In genomic region chr13:30341815-30342570, GRCh38 we compare ENCODE assay signal across 8 cellular contexts. TPM values are rescaled to one million over a fixed set of nuclear protein-coding genes. Genes with fewer than 3 reads are reported as not detected.
DNase-seq lines count a peak whose midpoint lies in the region; ATAC-seq and TF ChIP-seq lines count a peak whose summit lies in the region.

No MANE protein-coding gene starts in this region.

- POLR2A ChIA-PET in IMR-90 (lab: Charles Lee; ENCODE audit: unreplicated experiment): interaction anchor here (0.6 to 0.7 kb wide), 2 partner anchors 114 to 166 kb away, joined by 3 to 6 read pairs; no protein-coding TSS in a partner anchor

- TF ChIP-seq POLR2A in IMR-90 (IDR thresholded peaks at IDR 0.05; ENCODE audit: low read depth, low read length) (no peak), breast epithelium (IDR thresholded peaks at IDR 0.05) (no peak)

- H3K79me1 ChIP-seq in IMR-90 (ENCODE audit: low read depth in 1 of 2, low read length in 2 of 2): peaks cover 0 to 12% of the 10 kb centered on the region in 2 experiments; a peak in 2 of 4 replicates

- H2BK5ac ChIP-seq in IMR-90 (ENCODE audit: low read depth, low read length, poor library complexity, severe bottlenecking): peak overlapping the region; percentile 56

- peak overlapping the region; percentile 60; the same call in 2 of the 3 replicates for H2BK15ac ChIP-seq in IMR-90 (ENCODE audit: low read depth, low read length)

- H3K27ac ChIP-seq in IMR-90 (ENCODE audit: insufficient read depth, low read length) (peak overlapping the region; percentile 60; the same call in 1 of the 2 replicates), breast epithelium (peak overlapping the region; percentile 77 to 86), thymus (ENCODE audit: low read depth) (peak overlapping the region; percentile 25)

- intact Hi-C loops in IMR-90 (cut with micrococcal nuclease): loop anchor here (5.0 kb wide), 2 partner anchors 45 to 210 kb away; no protein-coding TSS in a partner anchor
- intact Hi-C loops in breast epithelium (cut with DNase I; ENCODE audit: low total_unique reads): no loop called here

- dilution Hi-C loops in IMR-90 (cut with HindIII; ENCODE audit: low sequenced_read_pairs, unreplicated experiment): no loop called here

- peak overlapping the region; percentile 14 to 52 for H4K8ac ChIP-seq in IMR-90 (ENCODE audit: low read depth in 2 of 2, low read length in 2 of 2)

- H4K20me1 ChIP-seq in IMR-90 (ENCODE audit: insufficient read depth, low read length): peaks cover 3% of the 10 kb centered on the region; the same call in 1 of the 2 replicates

- ATAC-seq in IMR-90 (ENCODE audit: low read depth): peak; percentile 89
- ATAC-seq in HG02973 (IDR thresholded peaks at IDR 0.05; ENCODE audit: unreplicated experiment): no peak
- ATAC-seq in GM18861 (IDR thresholded peaks at IDR 0.05; ENCODE audit: unreplicated experiment): no peak

- H3K9ac ChIP-seq in IMR-90 (ENCODE audit: low read depth, low read length): peak overlapping the region; percentile 19; the same call in 1 of the 2 replicates

- peak overlapping the region; percentile 44; the same call in 1 of the 2 replicates for H3K4ac ChIP-seq in IMR-90 (ENCODE audit: low read depth, low read length)

- peak overlapping the region; percentile 50; the same call in 1 of the 2 replicates for H3K23ac ChIP-seq in IMR-90 (ENCODE audit: low read depth, low read length)

- H3K9me3 ChIP-seq in IMR-90 (ENCODE audit: control insufficient read depth, insufficient read depth, low read length) (no peaks in the 10 kb centered on the region), breast epithelium (no peaks in the 10 kb centered on the region), thymus (ENCODE audit: control insufficient read depth) (no peaks in the 10 kb centered on the region)

- TF ChIP-seq CTCF in IMR-90 (conservative IDR thresholded peaks at IDR 0.05; ENCODE audit: low read depth, low read length) (no peak), breast epithelium (IDR thresholded peaks at IDR 0.05) (no peak)

- H3K18ac ChIP-seq in IMR-90 (ENCODE audit: low read depth, low read length): peak overlapping the region; percentile 57

- peak overlapping the region; percentile 36 for H3K4me2 ChIP-seq in IMR-90 (ENCODE audit: low read depth, low read length)

- WGBS in IMR-90 (ENCODE audit: extremely low coverage in 2 of 2, insufficient read length in 1 of 2), 2 experiments: 0% methylated on average over 4 of the region's 9 CpGs; no CpG with 5 or more reads in 1 of the 2 experiments
- WGBS in thymus: 92% methylated on average over 9 of the region's 9 CpGs

- no TSS peak for BruUV-seq in IMR-90 (replicated peaks; lab: Mats Ljungman, UMichigan)

- peak overlapping the region; percentile 81 for H2BK20ac ChIP-seq in IMR-90 (ENCODE audit: low read depth, low read length)

- peak; percentile 94 for DNase-seq in IMR-90
- peak; percentile 91 to 93 for DNase-seq in breast epithelium (ENCODE audit: low spot score in 2 of 2)
- DNase-seq in kidney tubule cell (ENCODE audit: low spot score): peak; percentile 79
- DNase-seq in activated CD4-positive, alpha-beta T cell treated with anti-CD3 and anti-CD28 coated beads, Interleukin-2, amount 50 U/mL, for 4 hours: no peak
- no peak for DNase-seq in UCSD-AML1 (lab: John Stamatoyannopoulos, UW; ENCODE audit: unreplicated experiment)

- peak overlapping the region; percentile 78 for H2BK120ac ChIP-seq in IMR-90 (ENCODE audit: low read depth, low read length)

- peak overlapping the region; percentile 5 for H2AFZ ChIP-seq in IMR-90 (replicated peaks; ENCODE audit: low read length, poor library complexity)

- H3K14ac ChIP-seq in IMR-90 (replicated peaks; ENCODE audit: low read depth, low read length): peak overlapping the region; percentile 71

- no peak overlapping the region for H2AK9ac ChIP-seq in IMR-90 (replicated peaks; ENCODE audit: low read depth, low read length, poor library complexity)

- H3K4me1 ChIP-seq in IMR-90 (ENCODE audit: control insufficient read depth, insufficient read depth, low read length): peaks cover 32% of the 10 kb centered on the region
- H3K4me1 ChIP-seq in breast epithelium: peaks cover 0 to 16% of the 10 kb centered on the region in 2 donors
- H3K4me1 ChIP-seq in thymus (ENCODE audit: control insufficient read depth, insufficient read depth, low read length): peaks cover 15% of the 10 kb centered on the region

- H3K56ac ChIP-seq in IMR-90 (ENCODE audit: extremely low read depth, insufficient read depth, low read length): peak overlapping the region; percentile 34; the same call in 1 of the 2 replicates

- H3K9me1 ChIP-seq in IMR-90 (ENCODE audit: insufficient read depth, low read length): peaks cover 24% of the 10 kb centered on the region

- H3K4me3 ChIP-seq in IMR-90 (ENCODE audit: insufficient read depth, low read depth, low read length) (no peak overlapping the region), breast epithelium (peak overlapping the region in 2 of 3 donors; percentile 2 to 5), thymus (ENCODE audit: low read length) (no peak overlapping the region)

- TF ChIP-seq RAD21 in IMR-90 (IDR thresholded peaks at IDR 0.05; ENCODE audit: low read length): no peak

- CTCF ChIA-PET in IMR-90 (lab: Yijun Ruan, JAX): interaction anchor here (1.1 kb wide), 1 partner anchor 209 kb away, joined by 3 read pairs; no protein-coding TSS in a partner anchor

- H4K91ac ChIP-seq in IMR-90 (ENCODE audit: insufficient read depth, low read depth, low read length): peak overlapping the region; percentile 53

- peak overlapping the region; percentile 36; the same call in 1 of the 2 replicates for H2AK5ac ChIP-seq in IMR-90 (ENCODE audit: low read depth, low read length)

- H3K36me3 ChIP-seq in IMR-90 (ENCODE audit: control insufficient read depth, insufficient read depth, low read length) (no peaks in the 10 kb centered on the region), breast epithelium (no peaks in the 10 kb centered on the region), thymus (ENCODE audit: control insufficient read depth, insufficient read depth) (peaks cover 8% of the 10 kb centered on the region)

- no peaks in the 10 kb centered on the region for H3K27me3 ChIP-seq in IMR-90 (ENCODE audit: control insufficient read depth, insufficient read depth, low read length)
- no peaks in the 10 kb centered on the region for H3K27me3 ChIP-seq in breast epithelium
- no peaks in the 10 kb centered on the region for H3K27me3 ChIP-seq in thymus (ENCODE audit: control insufficient read depth, insufficient read depth)

- in situ Hi-C loops in IMR-90 (cut with MboI; ENCODE audit: low sequenced_read_pairs): no loop called here

- peak overlapping the region; percentile 17; the same call in 1 of the 2 replicates for H4K5ac ChIP-seq in IMR-90 (ENCODE audit: low read depth, low read length)

TF ChIP-seq in IMR-90, 13 proteins besides CTCF, POLR2A, EP300 and RAD21:
- TF ChIP-seq MAZ (IDR thresholded peaks at IDR 0.05; ENCODE audit: borderline replicate concordance, low read depth, low read length) (no peak), SMC3 (IDR thresholded peaks at IDR 0.05; ENCODE audit: low read depth, low read length) (peak; percentile 7; the same call in 1 of the 2 replicates)

RNA-seq across cellular contexts. Expression of gene KATNAL1, which starts 34.6 kb away (rescaled TPM):
- total RNA-seq in IMR-90 (2012; rRNA removed) (16.8 and 35.8 TPM in 2 replicates), breast epithelium (10 to 100 TPM; 14.6 to 23.8 (median 17.0) TPM)
- polyA plus RNA-seq in IMR-90 (2012; rRNA removed) (6.5 and 6.9 TPM in 2 replicates), thymus (4.6 TPM)
- polyA plus RNA-seq in IMR-90 (2012; cell fraction: cytosol; rRNA removed): 1.2 and 1.5 TPM in 2 replicates
- polyA plus RNA-seq in IMR-90 (2012; cell fraction: nucleus; rRNA removed; ENCODE audit: low replicate concordance): 0.91 and 5.9 TPM in 2 replicates

Comparison
In these comparisons a context has a peak if more than half of its experiments do, and no peak if none do; other contexts are left out.
1. DNase-seq: peak in IMR-90 (single experiment), breast epithelium (2 of 2) and kidney tubule cell (single experiment); none in activated CD4-positive, alpha-beta T cell treated with anti-CD3 and anti-CD28 coated beads, Interleukin-2, amount 50 U/mL, for 4 hours (0 of 2) and UCSD-AML1 (single experiment).
2. H3K27ac ChIP-seq: peak in every context shown above with its lines; median percentile 82 in breast epithelium; 60 in IMR-90; 25 in thymus.
3. H3K4me3 ChIP-seq: peak in breast epithelium (2 of 3); none in IMR-90 (single experiment) and thymus (single experiment).